In genomic region chr19:49560358-49560900, GRCh38 we compare ENCODE assay signal across 10 cellular contexts. TPM values are rescaled to one million over a fixed set of nuclear protein-coding genes. Genes with fewer than 3 reads are reported as not detected.
DNase-seq lines count a peak whose midpoint lies in the region; ATAC-seq and TF ChIP-seq lines count a peak whose summit lies in the region.
"Had no signal": no experiment of that assay in that cellular context is flagged by ENCODE, and none has a peak within 500 bp of the region (broad histone marks: within the 10 kb centered on the region; RNA-seq: fewer than 3 reads in every experiment).

No MANE protein-coding gene starts in this region.

- H4K20me1 ChIP-seq in BLaER1 = peaks cover 63% of the 10 kb centered on the region

- H3K9ac ChIP-seq in BLaER1 = peak overlapping the region; percentile 64

- peaks cover 54 to 56% of the 10 kb centered on the region in 2 donors for H3K4me1 Mint-ChIP-seq in effector memory CD8-positive, alpha-beta T cell (ENCODE audit: low read depth in 2 of 2)

- H3K4me1 ChIP-seq in BLaER1 = peaks cover 68% of the 10 kb centered on the region
- H3K4me1 ChIP-seq in neutrophil (ENCODE audit: control insufficient read depth in 1 of 2, insufficient read depth in 1 of 2, low read depth in 1 of 2, low read length in 1 of 2) = peaks cover 7 to 10% of the 10 kb centered on the region in 2 experiments

- H3K4me2 ChIP-seq in BLaER1 = peak overlapping the region; percentile 74

- peaks cover 81% of the 10 kb centered on the region for H3K36me3 ChIP-seq in BLaER1
- H3K36me3 ChIP-seq in neutrophil = peaks cover 64% of the 10 kb centered on the region

- TF ChIP-seq CTCF in neutrophil (IDR thresholded peaks at IDR 0.05) (no peak), GM13977 (IDR thresholded peaks at IDR 0.05; ENCODE audit: extremely low read depth, insufficient read depth, missing control alignments) (no peak)

- no peak overlapping the region for H3K4me3 ChIP-seq in BLaER1
- H3K4me3 ChIP-seq in neutrophil (ENCODE audit: low read depth in 1 of 2, low read length in 1 of 2) = no peak overlapping the region

- no peaks in the 10 kb centered on the region for H3K27me3 Mint-ChIP-seq in effector memory CD8-positive, alpha-beta T cell

- H3K9me3 Mint-ChIP-seq in effector memory CD8-positive, alpha-beta T cell = no peaks in the 10 kb centered on the region

- H3K4me3 Mint-ChIP-seq in effector memory CD8-positive, alpha-beta T cell = peak overlapping the region; percentile 79 to 91

- H3K36me3 Mint-ChIP-seq in effector memory CD8-positive, alpha-beta T cell (ENCODE audit: insufficient read depth) = peaks cover 37% of the 10 kb centered on the region

- no peaks in the 10 kb centered on the region for H3K27me3 ChIP-seq in BLaER1
- H3K27me3 ChIP-seq in neutrophil = no peaks in the 10 kb centered on the region

- in situ Hi-C loops in GM13977 (cut with MboI; ENCODE audit: low pct_unique_long_range_greater_than_20kb, low sequenced_read_pairs, unreplicated experiment) = no loop called here

- ATAC-seq in effector memory CD8-positive, alpha-beta T cell (replicated peaks) = no peak
- no peak for ATAC-seq in esophagus mucosa

- H3K27ac Mint-ChIP-seq in effector memory CD8-positive, alpha-beta T cell = peak overlapping the region; percentile 92 to 93

- DNase-seq in activated CD4-positive, alpha-beta T cell treated with anti-CD3 and anti-CD28 coated beads, Interleukin-2, amount 50 U/mL, for 1 hour = peak; percentile 38
- no peak for DNase-seq in effector memory CD8-positive, alpha-beta T cell
- no peak for DNase-seq in GM13977 (ENCODE audit: low spot score)
- DNase-seq in EL = no peak
- DNase-seq in NCI-H146 treated with DMSO at 0.1 percent for 48 hours (lab: John Stamatoyannopoulos, UW; ENCODE audit: unreplicated experiment) = no peak
- DNase-seq: NCI-H187 treated with DMSO at 0.1 percent for 48 hours had no signal

- H3K9me3 ChIP-seq in BLaER1 (no peaks in the 10 kb centered on the region), neutrophil (no peaks in the 10 kb centered on the region)

- peak overlapping the region; percentile 66 for H3K27ac ChIP-seq in BLaER1
- peak overlapping the region; percentile 48 for H3K27ac ChIP-seq in neutrophil
- H3K27ac ChIP-seq: C4-2B had no signal

RNA-seq across cellular contexts. Expression of gene NOSIP, which starts 19.9 kb away (rescaled TPM):
- total RNA-seq in esophagus mucosa = 38.6 TPM

RNA-seq across cellular contexts. Expression of gene PRRG2, which starts 20.7 kb away (rescaled TPM):
- total RNA-seq in esophagus mucosa = 13.2 TPM

RNA-seq across cellular contexts. Expression of gene PRR12, which starts 30.6 kb away (rescaled TPM):
- total RNA-seq in esophagus mucosa = 11.7 TPM

RNA-seq across cellular contexts. Expression of gene RCN3, which starts 32.6 kb away (rescaled TPM):
- 1.8 TPM for total RNA-seq in esophagus mucosa

RNA-seq across cellular contexts. Expression of gene FCGRT, which starts 48.0 kb away (rescaled TPM):
- 30.4 TPM for total RNA-seq in esophagus mucosa
